ENCODE assay signal across 10 cellular contexts in the genomic region with DNA sequence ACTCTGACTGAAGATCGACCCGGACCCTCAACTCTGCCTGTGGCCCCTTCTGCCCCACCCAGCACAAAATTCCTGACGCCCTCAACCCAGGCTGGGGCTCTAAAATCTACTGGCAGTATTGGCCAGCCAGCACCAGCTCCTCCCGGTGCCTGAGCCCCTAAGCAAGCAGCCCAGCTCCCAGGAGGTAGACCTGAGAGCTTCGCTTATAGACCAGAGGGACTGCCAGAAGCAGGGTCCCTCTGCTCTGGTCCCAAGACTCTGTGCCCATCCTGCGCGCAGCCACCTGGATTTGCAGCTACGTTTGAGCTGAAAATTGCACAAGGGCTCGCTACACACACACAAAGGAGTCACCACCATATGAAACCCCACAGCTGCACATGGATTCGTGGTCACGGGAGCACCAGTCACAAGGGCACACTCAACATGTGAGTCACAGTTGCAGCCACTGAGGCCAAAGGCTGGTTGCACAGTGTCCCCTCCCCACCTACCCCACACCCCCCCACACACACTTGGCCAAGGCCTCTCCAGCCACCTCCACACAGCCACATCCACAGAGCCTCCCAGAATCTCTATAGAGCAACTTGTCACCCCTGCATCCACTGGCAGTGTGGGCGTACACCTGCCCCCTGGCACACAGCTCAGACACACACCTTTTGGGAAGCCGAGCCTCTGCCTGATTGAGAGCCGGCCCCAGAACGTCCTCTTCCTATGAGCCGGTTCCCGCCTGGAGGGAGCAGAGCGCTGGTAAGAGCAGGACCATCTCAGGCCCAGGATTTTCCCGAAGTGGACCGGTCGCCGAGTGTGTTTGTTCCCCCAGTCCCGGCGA. TPM values are rescaled to one million over a fixed set of nuclear protein-coding genes. Genes with fewer than 3 reads are reported as not detected.
DNase-seq lines count a peak whose midpoint lies in the region; ATAC-seq and TF ChIP-seq lines count a peak whose summit lies in the region.
"Had no signal": no experiment of that assay in that cellular context is flagged by ENCODE, and none has a peak within 500 bp of the region (broad histone marks: within the 10 kb centered on the region; RNA-seq: fewer than 3 reads in every experiment).

No MANE protein-coding gene starts in this region.

- no peaks in the 10 kb centered on the region for H3K36me3 ChIP-seq in sigmoid colon
- H3K36me3 ChIP-seq: MG63 had no signal

- H3K4me3 Mint-ChIP-seq in neural crest cell: peak overlapping the region; percentile 59

- H3K4me1 Mint-ChIP-seq in neural crest cell: peaks cover 16% of the 10 kb centered on the region

- H3K27me3 Mint-ChIP-seq in neural crest cell (ENCODE audit: low read depth): peaks cover 98% of the 10 kb centered on the region

- ATAC-seq in GM18517 (IDR thresholded peaks at IDR 0.05; ENCODE audit: unreplicated experiment): no peak

- H3K27ac ChIP-seq in coronary artery: no peak overlapping the region
- H3K27ac ChIP-seq in sigmoid colon: no peak overlapping the region

- peaks cover 65 to 95% (median 88%) of the 10 kb centered on the region in 3 donors for H3K27me3 ChIP-seq in sigmoid colon

- intact Hi-C loops in sigmoid colon (cut with DNase I): loop anchor here (2.0 kb wide), 1 partner anchor 24 kb away; no protein-coding TSS in a partner anchor

- no peak for TF ChIP-seq CTCF in coronary artery (IDR thresholded peaks at IDR 0.05)
- no peak for TF ChIP-seq CTCF in neural crest cell (conservative IDR thresholded peaks at IDR 0.05)
- TF ChIP-seq CTCF in sigmoid colon (IDR thresholded peaks at IDR 0.05): no peak

- no peaks in the 10 kb centered on the region for H3K9me3 Mint-ChIP-seq in neural crest cell

- TF ChIP-seq EP300 in sigmoid colon (IDR thresholded peaks at IDR 0.05): no peak

- no peak overlapping the region for H3K27ac Mint-ChIP-seq in neural crest cell (ENCODE audit: unreplicated experiment)

- H3K36me3 Mint-ChIP-seq in neural crest cell (ENCODE audit: low read depth): peaks cover 2% of the 10 kb centered on the region

- TF ChIP-seq POLR2A in sigmoid colon (IDR thresholded peaks at IDR 0.05): no peak

- DNase-seq in NCI-H82 (lab: John Stamatoyannopoulos, UW) (peak; percentile 76), NCI-H82 treated with DMSO at 0.1 percent for 48 hours (lab: John Stamatoyannopoulos, UW; ENCODE audit: unreplicated experiment) (no peak), NCI-H526 treated with DMSO at 0.1 percent for 48 hours (lab: John Stamatoyannopoulos, UW) (peak; percentile 29), coronary artery (ENCODE audit: low spot score) (no peak), neural crest cell (ENCODE audit: low read depth, low spot score) (no peak), pons (ENCODE audit: low spot score) (no peak), sigmoid colon (no peak)

- H3K4me3 ChIP-seq in coronary artery (peak overlapping the region; percentile 58), sigmoid colon (no peak overlapping the region)

- peaks cover 0 to 28% (median 22%) of the 10 kb centered on the region in 4 donors for H3K4me1 ChIP-seq in sigmoid colon

- 11% methylated on average over 24 of the region's 24 CpGs for WGBS in sigmoid colon, 2 donors

- H3K9me3 ChIP-seq in sigmoid colon: no peaks in the 10 kb centered on the region
- H3K9me3 ChIP-seq: MG63 had no signal

RNA-seq across cellular contexts. Expression of gene DMBX1, which starts 1.1 kb away (rescaled TPM):
- total RNA-seq in neural crest cell (not detected in 2 replicates), sigmoid colon (not detected)
- not detected for polyA plus RNA-seq in sigmoid colon
- total RNA-seq: omental fat pad had no signal

Comparison
In these comparisons a context has a peak if more than half of its experiments do, and no peak if none do; other contexts are left out.
1. DNase-seq: peak in NCI-H82 (single experiment) and NCI-H526 treated with DMSO at 0.1 percent for 48 hours (single experiment); none in NCI-H82 treated with DMSO at 0.1 percent for 48 hours (single experiment), coronary artery (single experiment), neural crest cell (single experiment), pons (single experiment) and sigmoid colon (single experiment).